14 cellular contexts compared by ENCODE assay signal in the genomic region with DNA sequence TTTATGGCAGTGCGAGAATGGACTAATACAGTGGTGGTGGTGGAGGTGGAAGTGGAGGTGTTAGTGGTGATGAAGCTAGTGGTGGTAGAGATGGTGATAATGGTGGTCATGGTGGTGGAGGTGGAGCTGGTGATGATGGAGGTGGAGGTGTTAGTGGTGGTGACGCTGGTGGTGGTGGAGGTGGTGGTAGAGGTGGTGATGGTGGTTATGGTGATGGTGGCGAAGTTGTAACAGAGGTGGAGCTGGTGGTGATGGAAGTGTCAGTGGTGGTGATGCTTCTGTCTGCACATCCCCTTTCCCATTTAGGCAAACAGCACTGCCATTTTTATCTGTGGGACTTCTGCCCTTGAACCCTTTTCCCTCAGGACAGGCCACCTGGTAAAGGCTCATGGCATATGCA. TPM values are rescaled to one million over a fixed set of nuclear protein-coding genes. Genes with fewer than 3 reads are reported as not detected.
A peak's percentile ranks its signal among the peaks of the same experiment; 100 is the strongest.
DNase-seq lines count a peak whose midpoint lies in the region; ATAC-seq, FAIRE-seq and TF ChIP-seq lines count a peak whose summit lies in the region.
"Had no signal": no experiment of that assay in that cellular context is flagged by ENCODE, and none has a peak within 500 bp of the region (broad histone marks: within the 10 kb centered on the region; RNA-seq: fewer than 3 reads in every experiment).

No MANE protein-coding gene starts in this region.

- no peaks in the 10 kb centered on the region for H3K4me1 ChIP-seq in A549
- H3K4me1 ChIP-seq: pancreas had no signal

- DNase-seq in A549 (ENCODE audit: low read depth in 1 of 2, low spot score in 1 of 2) (peak in 1 of 2 experiments; percentile 26), H54 (ENCODE audit: insufficient read length, low spot score) (no peak), kidney tubule cell (ENCODE audit: low spot score) (peak; percentile 59), dedifferentiated amniotic fluid mesenchymal stem cell (ENCODE audit: extremely low spot score) (no peak), WTC11 (ENCODE audit: low spot score) (no peak)
- DNase-seq in central memory CD8-positive, alpha-beta T cell (ENCODE audit: low spot score in 2 of 2), result no peak
- no peak for DNase-seq in activated effector memory CD4-positive, alpha-beta T cell treated with anti-CD3 and anti-CD28 coated beads, Interleukin-2, amount 50 U/mL, for 16 hours
- DNase-seq: activated CD4-positive, alpha-beta T cell treated with anti-CD3 and anti-CD28 coated beads for 36 hours; anterior cingulate cortex; hippocampal formation; NCI-H1105 treated with DMSO at 0.1 percent for 48 hours; pancreas had no signal

- H3K27ac Mint-ChIP-seq in central memory CD8-positive, alpha-beta T cell (ENCODE audit: low read depth), result no peak overlapping the region
- no peak overlapping the region for H3K27ac Mint-ChIP-seq in WTC11
- H3K27ac Mint-ChIP-seq: activated CD4-positive, alpha-beta T cell treated with anti-CD3 and anti-CD28 coated beads for 36 hours had no signal

- H3K36me3 Mint-ChIP-seq in central memory CD8-positive, alpha-beta T cell (ENCODE audit: insufficient read depth), result peaks cover 9% of the 10 kb centered on the region
- peaks cover 11% of the 10 kb centered on the region; the same call in 1 of the 2 replicates for H3K36me3 Mint-ChIP-seq in WTC11

- ATAC-seq in A549 (peak; percentile 56 to 96; a peak in 5 of 6 replicates), HG03469 (IDR thresholded peaks at IDR 0.05; ENCODE audit: unreplicated experiment) (no peak), WTC11 (no peak; the same call in 1 of the 2 replicates)
- ATAC-seq in central memory CD8-positive, alpha-beta T cell (replicated peaks; ENCODE audit: extremely low read depth, poor library complexity, severe bottlenecking), result peak; percentile 65
- ATAC-seq: activated CD4-positive, alpha-beta T cell treated with anti-CD3 and anti-CD28 coated beads for 36 hours had no signal

- H3K4me1 Mint-ChIP-seq in central memory CD8-positive, alpha-beta T cell, result no peaks in the 10 kb centered on the region
- 0 out of 2 replicates have a peak, but pooled peaks cover 2% of the 10 kb centered on the region for H3K4me1 Mint-ChIP-seq in WTC11
- H3K4me1 Mint-ChIP-seq: activated CD4-positive, alpha-beta T cell treated with anti-CD3 and anti-CD28 coated beads for 36 hours had no signal

- TF ChIP-seq CTCF in A549 (IDR thresholded peaks at IDR 0.05), result no peak
- no peak for TF ChIP-seq CTCF in WTC11 (IDR thresholded peaks at IDR 0.05)

- H3K9me3 ChIP-seq in A549, result peaks cover 11% of the 10 kb centered on the region; the same call in 1 of the 3 replicates
- H3K9me3 ChIP-seq: pancreas had no signal

- H3K27me3 Mint-ChIP-seq in central memory CD8-positive, alpha-beta T cell, result no peaks in the 10 kb centered on the region
- no peaks in the 10 kb centered on the region for H3K27me3 Mint-ChIP-seq in WTC11 (ENCODE audit: low read depth)

- WGBS in A549 (ENCODE audit: missing lambda C conversion rate), result 18% methylated on average over 3 of the region's 3 CpGs

- no peak overlapping the region for H3K27ac ChIP-seq in A549
- H3K27ac ChIP-seq: pancreas, RWPE1 had no signal

- no peak overlapping the region for H3K4me2 ChIP-seq in A549

- H3K4me3 ChIP-seq in A549, result no peak overlapping the region
- H3K4me3 ChIP-seq: pancreas had no signal

- TF ChIP-seq EP300 in A549 (IDR thresholded peaks at IDR 0.05), result no peak

- FAIRE-seq in A549 (lab: Jason Lieb, UNC) (peak; percentile 100), H54 (lab: Jason Lieb, UNC) (peak; percentile 91)
- FAIRE-seq: pancreas had no signal

- POLR2A ChIA-PET in A549 (lab: Yijun Ruan, JAX) (no interaction called here), WTC11 (lab: Charles Lee) (no interaction called here)

- TF ChIP-seq POLR2A in A549 (IDR thresholded peaks at IDR 0.05; ENCODE audit: low read length), result no peak
- no peak for TF ChIP-seq POLR2A in H54 (IDR thresholded peaks at IDR 0.05; ENCODE audit: low read depth, low read length)

- H3K9me3 Mint-ChIP-seq in central memory CD8-positive, alpha-beta T cell, result no peaks in the 10 kb centered on the region
- peaks cover 9% of the 10 kb centered on the region; the same call in 1 of the 2 replicates for H3K9me3 Mint-ChIP-seq in WTC11

- no peak for TF ChIP-seq RAD21 in A549 (conservative IDR thresholded peaks at IDR 0.05 in 1 of 2, IDR thresholded peaks at IDR 0.05 in 1 of 2)

- CTCF ChIA-PET in A549 (lab: Yijun Ruan, JAX), result no interaction called here
- CTCF ChIA-PET in WTC11 (lab: Charles Lee), result no interaction called here

- no peak overlapping the region for H3K4me3 Mint-ChIP-seq in central memory CD8-positive, alpha-beta T cell
- no peak overlapping the region for H3K4me3 Mint-ChIP-seq in WTC11
- H3K4me3 Mint-ChIP-seq: activated CD4-positive, alpha-beta T cell treated with anti-CD3 and anti-CD28 coated beads for 36 hours had no signal

TF ChIP-seq in A549, 52 proteins besides CTCF, POLR2A, EP300 and RAD21:
- TF ChIP-seq, protein P1, sequence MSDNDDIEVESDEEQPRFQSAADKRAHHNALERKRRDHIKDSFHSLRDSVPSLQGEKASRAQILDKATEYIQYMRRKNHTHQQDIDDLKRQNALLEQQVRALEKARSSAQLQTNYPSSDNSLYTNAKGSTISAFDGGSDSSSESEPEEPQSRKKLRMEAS (IDR thresholded peaks at IDR 0.05), result no peak
- TF ChIP-seq MAFK (IDR thresholded peaks at IDR 0.05; ENCODE audit: partially characterized antibody), result no peak
- no peak for TF ChIP-seq HEYL (CRISPR knock-in tag; IDR thresholded peaks at IDR 0.05)
- no peak for TF ChIP-seq JUNB (IDR thresholded peaks at IDR 0.05)
- no peak for TF ChIP-seq CEBPB (IDR thresholded peaks at IDR 0.05)
- TF ChIP-seq KDM1A (IDR thresholded peaks at IDR 0.05; ENCODE audit: low read depth), result no peak
- no peak for TF ChIP-seq TFCP2L1 (CRISPR knock-in tag; IDR thresholded peaks at IDR 0.05)
- TF ChIP-seq JUN (IDR thresholded peaks at IDR 0.05), result no peak

TF ChIP-seq in WTC11, 78 proteins besides CTCF, POLR2A, EP300 and RAD21 (continues in another document):
- TF ChIP-seq, protein P2, sequence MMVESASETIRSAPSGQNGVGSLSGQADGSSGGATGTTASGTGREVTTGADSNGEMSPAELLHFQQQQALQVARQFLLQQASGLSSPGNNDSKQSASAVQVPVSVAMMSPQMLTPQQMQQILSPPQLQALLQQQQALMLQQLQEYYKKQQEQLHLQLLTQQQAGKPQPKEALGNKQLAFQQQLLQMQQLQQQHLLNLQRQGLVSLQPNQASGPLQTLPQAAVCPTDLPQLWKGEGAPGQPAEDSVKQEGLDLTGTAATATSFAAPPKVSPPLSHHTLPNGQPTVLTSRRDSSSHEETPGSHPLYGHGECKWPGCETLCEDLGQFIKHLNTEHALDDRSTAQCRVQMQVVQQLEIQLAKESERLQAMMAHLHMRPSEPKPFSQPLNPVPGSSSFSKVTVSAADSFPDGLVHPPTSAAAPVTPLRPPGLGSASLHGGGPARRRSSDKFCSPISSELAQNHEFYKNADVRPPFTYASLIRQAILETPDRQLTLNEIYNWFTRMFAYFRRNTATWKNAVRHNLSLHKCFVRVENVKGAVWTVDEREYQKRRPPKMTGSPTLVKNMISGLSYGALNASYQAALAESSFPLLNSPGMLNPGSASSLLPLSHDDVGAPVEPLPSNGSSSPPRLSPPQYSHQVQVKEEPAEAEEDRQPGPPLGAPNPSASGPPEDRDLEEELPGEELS (CRISPR knock-in tag; IDR thresholded peaks at IDR 0.05), result no peak
- TF ChIP-seq FOXJ3 (CRISPR knock-in tag; IDR thresholded peaks at IDR 0.05; ENCODE audit: borderline replicate concordance) (no peak), NFATC4 (CRISPR knock-in tag; IDR thresholded peaks at IDR 0.05) (no peak), SOX15 (CRISPR knock-in tag; IDR thresholded peaks at IDR 0.05) (no peak), GRHL2 (CRISPR knock-in tag; IDR thresholded peaks at IDR 0.05; ENCODE audit: insufficient replicate concordance, severe bottlenecking) (no peak), IRF2 (CRISPR knock-in tag; IDR thresholded peaks at IDR 0.05; ENCODE audit: borderline replicate concordance, low read depth) (no peak)
- TF ChIP-seq, protein P3, sequence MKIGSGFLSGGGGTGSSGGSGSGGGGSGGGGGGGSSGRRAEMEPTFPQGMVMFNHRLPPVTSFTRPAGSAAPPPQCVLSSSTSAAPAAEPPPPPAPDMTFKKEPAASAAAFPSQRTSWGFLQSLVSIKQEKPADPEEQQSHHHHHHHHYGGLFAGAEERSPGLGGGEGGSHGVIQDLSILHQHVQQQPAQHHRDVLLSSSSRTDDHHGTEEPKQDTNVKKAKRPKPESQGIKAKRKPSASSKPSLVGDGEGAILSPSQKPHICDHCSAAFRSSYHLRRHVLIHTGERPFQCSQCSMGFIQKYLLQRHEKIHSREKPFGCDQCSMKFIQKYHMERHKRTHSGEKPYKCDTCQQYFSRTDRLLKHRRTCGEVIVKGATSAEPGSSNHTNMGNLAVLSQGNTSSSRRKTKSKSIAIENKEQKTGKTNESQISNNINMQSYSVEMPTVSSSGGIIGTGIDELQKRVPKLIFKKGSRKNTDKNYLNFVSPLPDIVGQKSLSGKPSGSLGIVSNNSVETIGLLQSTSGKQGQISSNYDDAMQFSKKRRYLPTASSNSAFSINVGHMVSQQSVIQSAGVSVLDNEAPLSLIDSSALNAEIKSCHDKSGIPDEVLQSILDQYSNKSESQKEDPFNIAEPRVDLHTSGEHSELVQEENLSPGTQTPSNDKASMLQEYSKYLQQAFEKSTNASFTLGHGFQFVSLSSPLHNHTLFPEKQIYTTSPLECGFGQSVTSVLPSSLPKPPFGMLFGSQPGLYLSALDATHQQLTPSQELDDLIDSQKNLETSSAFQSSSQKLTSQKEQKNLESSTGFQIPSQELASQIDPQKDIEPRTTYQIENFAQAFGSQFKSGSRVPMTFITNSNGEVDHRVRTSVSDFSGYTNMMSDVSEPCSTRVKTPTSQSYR (CRISPR knock-in tag; IDR thresholded peaks at IDR 0.05), result no peak

RNA-seq across cellular contexts. Expression of a gene that starts 7.4 kb away (rescaled TPM):
- polyA plus RNA-seq in A549 (2011; rRNA removed) (1.2 and 1.5 TPM in 2 replicates), A549 (2017; fragmentation: RNase III; extraction: RNeasy Plus Mini Kit Qiagen cat#74134 plus additional on column Dnase treatment) (0.41 to 0.51 TPM (median 0.46 TPM) in 3 replicates)
- polyA plus RNA-seq in A549 (2012; cell fraction: cytosol; rRNA removed), result 0.78 and 1.2 TPM in 2 replicates
- 3.0 TPM in 2 replicates for polyA plus RNA-seq in A549 (2012; cell fraction: nucleus; rRNA removed)
- polyA minus RNA-seq in A549 (2011; rRNA and poly(A)+ RNA removed), result 1.7 and 2.0 TPM in 2 replicates
- total RNA-seq in WTC11 (2021), result 2.6 to 4.7 TPM (median 3.9 TPM) in 3 replicates

Comparison
In these comparisons a context has a peak if more than half of its experiments do, and no peak if none do; other contexts are left out.
1. ATAC-seq: peak in A549 (2 of 2) and central memory CD8-positive, alpha-beta T cell (single experiment); none in HG03469 (single experiment) and WTC11 (single experiment).